Comparison of ENCODE assay signal across 8 cellular contexts in the genomic region with DNA sequence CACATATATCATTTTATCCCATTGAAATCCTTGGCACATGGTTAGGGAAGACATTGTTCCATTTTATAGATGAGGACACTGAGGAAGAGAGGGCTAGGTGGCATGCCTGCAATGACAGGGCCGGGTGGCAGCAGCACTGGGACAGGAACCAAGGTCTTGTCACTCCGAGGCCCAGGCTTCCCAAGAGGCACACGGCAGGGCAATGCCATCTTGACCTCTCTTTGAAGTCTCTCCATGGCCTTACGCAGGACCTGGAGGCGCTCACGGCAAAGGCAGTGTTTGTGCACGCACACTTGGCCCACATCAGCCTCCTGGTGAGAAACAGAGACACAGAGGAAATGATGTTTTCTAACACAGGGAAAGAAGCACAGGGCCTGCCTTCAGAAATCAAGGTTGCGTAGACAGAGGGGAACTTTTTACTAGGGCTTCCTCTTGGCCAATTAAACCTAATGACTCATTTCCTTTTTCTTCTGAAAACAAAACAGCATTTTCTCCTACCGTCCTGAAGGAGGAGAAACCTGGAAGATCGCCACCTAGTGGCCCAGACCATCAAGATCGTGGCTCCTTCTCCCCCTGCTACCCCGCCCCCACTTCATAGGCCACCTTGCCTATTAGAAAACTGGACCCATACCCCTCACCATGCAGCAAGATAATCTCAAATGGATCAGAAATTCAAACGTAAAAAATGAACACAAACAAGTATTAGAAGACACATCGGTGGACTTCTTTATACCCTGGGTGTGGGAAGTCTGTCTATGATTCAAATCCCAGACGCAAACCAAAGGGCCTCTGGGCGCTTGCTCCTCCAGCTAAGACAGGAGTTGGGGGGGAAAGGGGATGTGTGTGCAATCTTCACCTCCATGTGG.
DNase-seq lines count a peak whose midpoint lies in the region; ATAC-seq, FAIRE-seq and TF ChIP-seq lines count a peak whose summit lies in the region.

No MANE protein-coding gene starts in this region.

- no peaks in the 10 kb centered on the region for H3K79me2 ChIP-seq in hepatocyte

- ATAC-seq in HG02642 (IDR thresholded peaks at IDR 0.05; ENCODE audit: poor library complexity, unreplicated experiment) (peak; percentile 85), sciatic nerve (peak; percentile 93)

- H3K4me3 ChIP-seq in ascending aorta (peak overlapping the region in 1 of 2 donors; percentile 26), hepatocyte (no peak overlapping the region)

- intact Hi-C loops in ascending aorta (cut with DNase I): loop anchor here (2.0 to 10.0 kb wide), 3 partner anchors 157 to 275 kb away; a partner anchor contains a TSS
- intact Hi-C loops in sciatic nerve (cut with DNase I): no loop called here

- peak overlapping the region; percentile 38 for H3K4me2 ChIP-seq in hepatocyte

- H3K27ac ChIP-seq in ascending aorta (peak overlapping the region; percentile 67 to 83), hepatocyte (peak overlapping the region; percentile 86)

- no peaks in the 10 kb centered on the region for H3K36me3 ChIP-seq in ascending aorta
- no peaks in the 10 kb centered on the region for H3K36me3 ChIP-seq in hepatocyte (replicated peaks; ENCODE audit: insufficient read depth, low read depth)

- peaks cover 9 to 24% of the 10 kb centered on the region in 2 donors for H3K4me1 ChIP-seq in ascending aorta
- peaks cover 3% of the 10 kb centered on the region for H3K4me1 ChIP-seq in hepatocyte (ENCODE audit: insufficient read depth)

- no peaks in the 10 kb centered on the region for H4K20me1 ChIP-seq in hepatocyte (ENCODE audit: insufficient read depth, poor library complexity, severe bottlenecking)

- H3K9me3 ChIP-seq in ascending aorta (no peaks in the 10 kb centered on the region), hepatocyte (ENCODE audit: low read depth) (no peaks in the 10 kb centered on the region)

- 0 out of 2 replicates have a peak, but pooled peaks have one; percentile 31 for TF ChIP-seq POLR2A in GM12892 (IDR thresholded peaks at IDR 0.05; ENCODE audit: low read depth, low read length)

- TF ChIP-seq CTCF in ascending aorta (IDR thresholded peaks at IDR 0.05): peak; percentile 76 to 90 (median 81)
- TF ChIP-seq CTCF in hepatocyte (IDR thresholded peaks at IDR 0.05; ENCODE audit: poor library complexity): peak; percentile 90

- H3K9me2 ChIP-seq in hepatocyte (replicated peaks; ENCODE audit: insufficient read depth): no peaks in the 10 kb centered on the region

- FAIRE-seq in GM12892 (lab: Jason Lieb, UNC): peak; percentile 93

- 47% methylated on average over 16 of the region's 16 CpGs for WGBS in hepatocyte (ENCODE audit: low lambda C conversion rate, missing lambda C conversion rate)

- H3K27me3 ChIP-seq in ascending aorta (no peaks in the 10 kb centered on the region), hepatocyte (no peaks in the 10 kb centered on the region)

- H2AFZ ChIP-seq in hepatocyte: peak overlapping the region; percentile 39

- peak; percentile 31 for DNase-seq in GM12892 (ENCODE audit: insufficient read length)
- DNase-seq in NCI-H1105 (lab: John Stamatoyannopoulos, UW): peak; percentile 58
- DNase-seq in T-helper 2 cell: peak; percentile 39 to 92 (median 68)
- DNase-seq in ascending aorta (ENCODE audit: low spot score in 2 of 2): peak; percentile 54 to 94
- peak; percentile 95 for DNase-seq in hepatocyte (ENCODE audit: low spot score)
- peak; percentile 95 for DNase-seq in sciatic nerve (ENCODE audit: low spot score)
- DNase-seq in DMS79 (lab: John Stamatoyannopoulos, UW): no peak
